In genomic region chr6:143192766-143193165, GRCh38 we compare ENCODE assay signal across 36 cellular contexts.
"Had no signal": no experiment of that assay in that cellular context is flagged by ENCODE, and none has a peak within 500 bp of the region (broad histone marks: within the 10 kb centered on the region; RNA-seq: fewer than 3 reads in every experiment).

No MANE protein-coding gene starts in this region.

- H3K4me3 Mint-ChIP-seq: activated B cell treated with CpG ODN at 0.5 μM for 24 hours; activated CD4-positive, alpha-beta memory T cell treated with anti-CD3 and anti-CD28 coated beads for 36 hours; activated CD8-positive, alpha-beta memory T cell treated with anti-CD3 and anti-CD28 coated beads, Interleukin-2, amount 10 ng/mL, durations not matched to agents 7 days and 5 days; activated CD8-positive, alpha-beta T cell treated with anti-CD3 and anti-CD28 coated beads, Interleukin-2, amount 10 ng/mL, durations not matched to agents 7 days and 5 days; activated naive CD4-positive, alpha-beta T cell treated with anti-CD3 and anti-CD28 coated beads for 36 hours; activated naive CD4-positive, alpha-beta T cell treated with anti-CD3 and anti-CD28 coated beads, Interleukin-2, amount 50 U/mL, for 24 hours; activated naive CD8-positive, alpha-beta T cell treated with anti-CD3 and anti-CD28 coated beads for 36 hours; activated naive CD8-positive, alpha-beta T cell treated with anti-CD3 and anti-CD28 coated beads, Interleukin-2, amount 50 U/mL, for 24 hours; activated T-helper 1 cell treated with anti-CD3 and anti-CD28 coated beads, Interleukin-12 subunit alpha, Interleukin-12 subunit beta, Interleukin-2, Interleukin-4 antibody, amounts not matched to agents 30 ng/mL and 10 ng/mL and 1 ng/mL, durations not matched to agents 14 hours and 24 hours and 36 hours; T-helper 17 cell; T-helper 2 cell treated with Interferon-gamma antibody and Interleukin-4, amounts not matched to agents 5 μg/mL and 100 μg/mL, for 36 hours had no signal

- H3K27me3 ChIP-seq: adrenal gland, body of pancreas, cardiac muscle cell, colonic mucosa, gastroesophageal sphincter had no signal

- H3K9me3 Mint-ChIP-seq: activated B cell treated with CpG ODN at 0.5 μM for 24 hours; activated CD4-positive, alpha-beta memory T cell treated with anti-CD3 and anti-CD28 coated beads for 36 hours; activated naive CD4-positive, alpha-beta T cell treated with anti-CD3 and anti-CD28 coated beads for 36 hours; activated naive CD8-positive, alpha-beta T cell treated with anti-CD3 and anti-CD28 coated beads for 36 hours; activated naive CD8-positive, alpha-beta T cell treated with anti-CD3 and anti-CD28 coated beads, Interleukin-2, amount 50 U/mL, for 24 hours; activated T-helper 1 cell treated with anti-CD3 and anti-CD28 coated beads, Interleukin-12 subunit alpha, Interleukin-12 subunit beta, Interleukin-2, Interleukin-4 antibody, amounts not matched to agents 30 ng/mL and 10 ng/mL and 1 ng/mL, durations not matched to agents 14 hours and 24 hours and 36 hours; activated T-helper 2 cell treated with anti-CD3 and anti-CD28 coated beads, Interferon-gamma antibody, Interleukin-2, Interleukin-4, amounts not matched to agents 10 μg/mL and 5 μg/mL and 100 μg/mL, durations not matched to agents 14 hours and 24 hours and 36 hours; T-helper 2 cell treated with Interferon-gamma antibody and Interleukin-4, amounts not matched to agents 5 μg/mL and 100 μg/mL, for 36 hours had no signal

- DNase-seq: activated B cell treated with CpG ODN at 0.5 μM for 24 hours; activated CD4-positive, alpha-beta memory T cell treated with anti-CD3 and anti-CD28 coated beads for 36 hours; activated CD4-positive, alpha-beta T cell treated with anti-CD3 and anti-CD28 coated beads for 48 hours; activated CD8-positive, alpha-beta memory T cell treated with anti-CD3 and anti-CD28 coated beads, Interleukin-2, amount 10 ng/mL, durations not matched to agents 7 days and 5 days; activated CD8-positive, alpha-beta memory T cell treated with anti-CD3 and anti-CD28 coated beads, Interleukin-2, amount 50 U/mL, for 4 hours; activated CD8-positive, alpha-beta T cell treated with anti-CD3 and anti-CD28 coated beads, Interleukin-2, amount 10 ng/mL, durations not matched to agents 7 days and 5 days; activated effector memory CD4-positive, alpha-beta T cell treated with anti-CD3 and anti-CD28 coated beads, Interleukin-2, amount 50 U/mL, for 16 hours; activated naive CD4-positive, alpha-beta T cell treated with anti-CD3 and anti-CD28 coated beads for 36 hours; activated naive CD8-positive, alpha-beta T cell treated with anti-CD3 and anti-CD28 coated beads for 36 hours; activated naive CD8-positive, alpha-beta T cell treated with anti-CD3 and anti-CD28 coated beads, Interleukin-2, amount 50 U/mL, for 24 hours; activated T-cell treated with anti-CD3 and anti-CD28 coated beads, Interleukin-2, amount 50 U/mL, for 1 hour; activated T-cell treated with anti-CD3 and anti-CD28 coated beads, Interleukin-2, amount 50 U/mL, for 48 hours; adrenal gland; amygdala; aorta; body of pancreas; central memory CD4-positive, alpha-beta T cell; cerebellar nuclear complex; colonic mucosa; effector CD8-positive, alpha-beta T cell; foreskin melanocyte; head of caudate nucleus; T-helper 1 cell; T-helper 17 cell; T1000; WERI-Rb-1 had no signal

- ATAC-seq: activated CD4-positive, CD25-positive, alpha-beta regulatory T cell treated with anti-CD3 and anti-CD28 coated beads, Interleukin-2, amount 50 U/mL, for 24 hours; activated CD8-positive, alpha-beta memory T cell treated with anti-CD3 and anti-CD28 coated beads, Interleukin-2, amount 10 ng/mL, durations not matched to agents 7 days and 5 days; activated CD8-positive, alpha-beta T cell treated with anti-CD3 and anti-CD28 coated beads, Interleukin-2, amount 10 ng/mL, durations not matched to agents 7 days and 5 days; activated naive CD8-positive, alpha-beta T cell treated with anti-CD3 and anti-CD28 coated beads, Interleukin-2, amount 50 U/mL, for 24 hours; body of pancreas; esophagus mucosa; gastroesophageal sphincter; T-helper 17 cell had no signal

- H3K27ac ChIP-seq: body of pancreas, cardiac muscle cell, colonic mucosa, gastroesophageal sphincter, WERI-Rb-1 had no signal

- H3K36me3 Mint-ChIP-seq: activated CD4-positive, alpha-beta memory T cell treated with anti-CD3 and anti-CD28 coated beads for 36 hours; activated CD8-positive, alpha-beta memory T cell treated with anti-CD3 and anti-CD28 coated beads, Interleukin-2, amount 10 ng/mL, durations not matched to agents 7 days and 5 days had no signal

- H3K9me3 ChIP-seq: adrenal gland, body of pancreas, colonic mucosa, gastroesophageal sphincter had no signal

- H3K27me3 Mint-ChIP-seq: activated B cell treated with CpG ODN at 0.5 μM for 24 hours; activated CD4-positive, alpha-beta memory T cell treated with anti-CD3 and anti-CD28 coated beads for 36 hours; activated CD8-positive, alpha-beta memory T cell treated with anti-CD3 and anti-CD28 coated beads, Interleukin-2, amount 10 ng/mL, durations not matched to agents 7 days and 5 days; activated naive CD4-positive, alpha-beta T cell treated with anti-CD3 and anti-CD28 coated beads, Interleukin-2, amount 50 U/mL, for 24 hours; activated naive CD8-positive, alpha-beta T cell treated with anti-CD3 and anti-CD28 coated beads for 36 hours; activated naive CD8-positive, alpha-beta T cell treated with anti-CD3 and anti-CD28 coated beads, Interleukin-2, amount 50 U/mL, for 24 hours; T-helper 17 cell had no signal

- FAIRE-seq: endometrium, endothelial cell of umbilical vein had no signal

- H3K4me1 ChIP-seq: body of pancreas, colonic mucosa had no signal

- H3K27ac Mint-ChIP-seq: activated B cell treated with CpG ODN at 0.5 μM for 24 hours; activated CD4-positive, alpha-beta memory T cell treated with anti-CD3 and anti-CD28 coated beads for 36 hours; activated CD8-positive, alpha-beta memory T cell treated with anti-CD3 and anti-CD28 coated beads, Interleukin-2, amount 10 ng/mL, durations not matched to agents 7 days and 5 days; activated CD8-positive, alpha-beta T cell treated with anti-CD3 and anti-CD28 coated beads, Interleukin-2, amount 10 ng/mL, durations not matched to agents 7 days and 5 days; activated naive CD4-positive, alpha-beta T cell treated with anti-CD3 and anti-CD28 coated beads for 36 hours; activated naive CD4-positive, alpha-beta T cell treated with anti-CD3 and anti-CD28 coated beads, Interleukin-2, amount 50 U/mL, for 24 hours; activated naive CD8-positive, alpha-beta T cell treated with anti-CD3 and anti-CD28 coated beads for 36 hours; activated naive CD8-positive, alpha-beta T cell treated with anti-CD3 and anti-CD28 coated beads, Interleukin-2, amount 50 U/mL, for 24 hours; activated T-helper 1 cell treated with anti-CD3 and anti-CD28 coated beads, Interleukin-12 subunit alpha, Interleukin-12 subunit beta, Interleukin-2, Interleukin-4 antibody, amounts not matched to agents 30 ng/mL and 10 ng/mL and 1 ng/mL, durations not matched to agents 14 hours and 24 hours and 36 hours; activated T-helper 2 cell treated with anti-CD3 and anti-CD28 coated beads, Interferon-gamma antibody, Interleukin-2, Interleukin-4, amounts not matched to agents 10 μg/mL and 5 μg/mL and 100 μg/mL, durations not matched to agents 14 hours and 24 hours and 36 hours; T-helper 17 cell; T-helper 2 cell treated with Interferon-gamma antibody and Interleukin-4, amounts not matched to agents 5 μg/mL and 100 μg/mL, for 36 hours had no signal

- H3K4me3 ChIP-seq: adrenal gland, body of pancreas, cardiac muscle cell, colonic mucosa, gastroesophageal sphincter had no signal

- H3K36me3 ChIP-seq: adrenal gland, cardiac muscle cell, colonic mucosa, gastroesophageal sphincter, WERI-Rb-1 had no signal

- H3K4me1 Mint-ChIP-seq: activated B cell treated with CpG ODN at 0.5 μM for 24 hours; activated CD8-positive, alpha-beta memory T cell treated with anti-CD3 and anti-CD28 coated beads, Interleukin-2, amount 10 ng/mL, durations not matched to agents 7 days and 5 days; activated naive CD4-positive, alpha-beta T cell treated with anti-CD3 and anti-CD28 coated beads, Interleukin-2, amount 50 U/mL, for 24 hours; activated naive CD8-positive, alpha-beta T cell treated with anti-CD3 and anti-CD28 coated beads, Interleukin-2, amount 50 U/mL, for 24 hours; T-helper 17 cell had no signal
